Comparison of ENCODE assay signal across 10 cellular contexts in the genomic region with DNA sequence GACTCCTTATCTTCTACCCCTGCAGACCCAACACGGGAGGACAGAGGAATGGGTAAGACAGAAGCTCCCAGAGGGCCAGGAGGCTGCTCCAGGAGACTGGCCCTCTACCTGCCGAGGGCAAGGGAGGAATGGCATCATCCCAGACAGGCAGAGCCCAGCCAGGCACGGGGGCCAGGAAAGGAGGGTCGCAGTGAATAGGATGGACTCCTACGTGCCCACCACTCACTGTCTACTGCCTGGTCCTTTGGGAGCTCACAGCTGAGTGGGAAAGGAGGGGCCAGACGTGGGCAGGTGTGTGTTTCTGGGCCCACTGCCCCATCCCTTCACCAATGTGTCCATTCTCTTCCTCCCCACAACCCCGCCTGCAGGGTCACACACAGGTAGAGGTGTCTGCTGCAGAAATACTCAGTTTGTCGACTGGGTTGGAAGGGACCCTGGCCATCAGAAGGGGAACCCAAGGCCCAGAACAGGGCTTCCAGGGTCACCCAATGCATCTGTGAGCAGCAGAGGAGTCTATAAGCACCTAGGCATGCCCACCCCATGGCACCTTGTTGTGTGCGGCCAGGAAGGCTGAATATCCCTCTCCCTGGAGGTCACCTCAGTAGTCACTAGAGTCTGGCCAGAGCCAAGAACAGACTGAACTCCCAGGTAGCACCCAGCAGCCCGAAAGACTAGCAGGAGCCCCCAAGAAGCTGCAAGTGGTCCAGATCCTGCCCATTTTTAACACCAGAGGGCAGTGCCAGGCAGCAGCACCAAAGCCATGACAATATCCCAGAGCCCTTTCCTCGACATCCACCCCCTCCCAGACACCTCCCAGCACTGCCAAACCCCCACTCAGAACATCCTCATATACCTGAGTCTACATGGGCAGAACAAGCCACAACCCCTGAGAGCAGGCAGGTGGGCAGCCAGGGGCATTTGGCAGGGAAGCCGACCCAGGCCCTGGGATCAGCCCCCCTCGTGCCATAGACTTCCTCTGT. TPM values are rescaled to one million over a fixed set of nuclear protein-coding genes. Genes with fewer than 3 reads are reported as not detected.
DNase-seq lines count a peak whose midpoint lies in the region; ATAC-seq and TF ChIP-seq lines count a peak whose summit lies in the region.
"Had no signal": no experiment of that assay in that cellular context is flagged by ENCODE, and none has a peak within 500 bp of the region (broad histone marks: within the 10 kb centered on the region; RNA-seq: fewer than 3 reads in every experiment).

No MANE protein-coding gene starts in this region.

- no peaks in the 10 kb centered on the region for H3K27me3 ChIP-seq in gastroesophageal sphincter

- WGBS in gastroesophageal sphincter (ENCODE audit: low coverage in 1 of 2), 2 donors = 94 to 100% methylated on average over 2 to 6 of the region's 13 CpGs

- TF ChIP-seq CTCF in GM12872 (IDR thresholded peaks at IDR 0.05; ENCODE audit: insufficient read depth, low read depth, low read length) (peak; percentile 4; the same call in 1 of the 3 replicates), VCaP (conservative IDR thresholded peaks at IDR 0.05) (peak; percentile 25), gastroesophageal sphincter (IDR thresholded peaks at IDR 0.05) (no peak)

- H3K36me3 ChIP-seq in gastroesophageal sphincter = peaks cover 0 to 100% of the 10 kb centered on the region in 2 donors

- H3K4me3 ChIP-seq in gastroesophageal sphincter = no peak overlapping the region

- H3K27ac ChIP-seq in VCaP = no peak overlapping the region; the same call in 1 of the 2 replicates
- peak overlapping the region in 3 of 4 donors; percentile 28 to 78 (median 51) for H3K27ac ChIP-seq in gastroesophageal sphincter

- DNase-seq in 8988T = peak; percentile 75
- DNase-seq in putamen (ENCODE audit: low spot score) = no peak
- no peak for DNase-seq in NCI-H2107 (lab: John Stamatoyannopoulos, UW)
- DNase-seq in activated CD4-positive, alpha-beta T cell treated with anti-CD3 and anti-CD28 coated beads, Interleukin-2, amount 50 U/mL, for 48 hours = no peak
- DNase-seq in NCI-H187 treated with DMSO at 0.1 percent for 48 hours (lab: John Stamatoyannopoulos, UW) = no peak
- DNase-seq: NCI-H446 treated with DMSO at 0.1 percent for 48 hours; stimulated activated CD4-positive, alpha-beta T cell treated with anti-CD3 and anti-CD28 coated beads, Interleukin-15, amount 100 ng/mL, for 24 hours had no signal

- no peak for ATAC-seq in gastroesophageal sphincter

- no peak for TF ChIP-seq EP300 in gastroesophageal sphincter (IDR thresholded peaks at IDR 0.05)

- H3K9me3 ChIP-seq in gastroesophageal sphincter = no peaks in the 10 kb centered on the region

- H3K4me1 ChIP-seq in gastroesophageal sphincter = peaks cover 0 to 18% (median 14%) of the 10 kb centered on the region in 3 donors

- no peak for TF ChIP-seq POLR2A in gastroesophageal sphincter (IDR thresholded peaks at IDR 0.05)

RNA-seq across cellular contexts. Expression of a gene that starts 24.0 kb away (rescaled TPM):
- total RNA-seq in gastroesophageal sphincter = 100 to 1,000 TPM; 218 to 386 (median 278) TPM

Comparison
In these comparisons a context has a peak if more than half of its experiments do, and no peak if none do; other contexts are left out.
1. CTCF ChIP-seq: peak in GM12872 (single experiment) and VCaP (single experiment); none in gastroesophageal sphincter (0 of 4).